16 cellular contexts compared by ENCODE assay signal in genomic region chr1:64844175-64844574, GRCh38.
DNase-seq lines count a peak whose midpoint lies in the region; ATAC-seq and TF ChIP-seq lines count a peak whose summit lies in the region.
"Had no signal": no experiment of that assay in that cellular context is flagged by ENCODE, and none has a peak within 500 bp of the region (broad histone marks: within the 10 kb centered on the region; RNA-seq: fewer than 3 reads in every experiment).

No MANE protein-coding gene starts in this region.

- H3K4me1 Mint-ChIP-seq in natural killer cell, result peaks cover 0 to 8% of the 10 kb centered on the region in 2 donors
- no peaks in the 10 kb centered on the region for H3K4me1 Mint-ChIP-seq in natural killer cell treated with Interleukin-12 subunit alpha and Interleukin-12 subunit beta and Interleukin-15 and Interleukin-18, amount 100 ng/mL, for 72 hours (ENCODE audit: low read depth in 2 of 2)
- H3K4me1 Mint-ChIP-seq in T-helper 17 cell, result peaks cover 5% of the 10 kb centered on the region
- H3K4me1 Mint-ChIP-seq in naive B cell, result peaks cover 10 to 34% (median 15%) of the 10 kb centered on the region in 3 donors
- peaks cover 16% of the 10 kb centered on the region for H3K4me1 Mint-ChIP-seq in chondrocyte (ENCODE audit: low read depth)

- H3K4me3 Mint-ChIP-seq in natural killer cell (no peak overlapping the region), T-helper 17 cell (no peak overlapping the region), naive B cell (no peak overlapping the region), chondrocyte (ENCODE audit: unreplicated experiment) (no peak overlapping the region)
- H3K4me3 Mint-ChIP-seq in natural killer cell treated with Interleukin-12 subunit alpha and Interleukin-12 subunit beta and Interleukin-15 and Interleukin-18, amount 100 ng/mL, for 72 hours, result no peak overlapping the region

- H3K9me3 Mint-ChIP-seq in natural killer cell (no peaks in the 10 kb centered on the region), naive B cell (no peaks in the 10 kb centered on the region), chondrocyte (ENCODE audit: low read depth) (no peaks in the 10 kb centered on the region)
- H3K9me3 Mint-ChIP-seq in natural killer cell treated with Interleukin-12 subunit alpha and Interleukin-12 subunit beta and Interleukin-15 and Interleukin-18, amount 100 ng/mL, for 72 hours, result no peaks in the 10 kb centered on the region

- peak overlapping the region; percentile 70 to 72 for H3K27ac Mint-ChIP-seq in natural killer cell
- H3K27ac Mint-ChIP-seq in natural killer cell treated with Interleukin-12 subunit alpha and Interleukin-12 subunit beta and Interleukin-15 and Interleukin-18, amount 100 ng/mL, for 72 hours, result no peak overlapping the region
- peak overlapping the region; percentile 49 for H3K27ac Mint-ChIP-seq in T-helper 17 cell
- H3K27ac Mint-ChIP-seq in naive B cell, result peak overlapping the region in 5 of 6 donors; percentile 63 to 88 (median 70)
- no peak overlapping the region for H3K27ac Mint-ChIP-seq in chondrocyte (ENCODE audit: unreplicated experiment)

- DNase-seq in natural killer cell, result no peak
- DNase-seq in natural killer cell treated with Interleukin-12 subunit alpha and Interleukin-12 subunit beta and Interleukin-15 and Interleukin-18, amount 100 ng/mL, for 72 hours (ENCODE audit: low spot score), result no peak
- DNase-seq in T-helper 17 cell, result no peak
- DNase-seq in naive B cell, result no peak
- DNase-seq in activated CD4-positive, alpha-beta T cell treated with anti-CD3 and anti-CD28 coated beads for 1 hour, result no peak
- DNase-seq in chondrocyte (ENCODE audit: low spot score), result no peak
- no peak for DNase-seq in NCI-H2196 (lab: John Stamatoyannopoulos, UW; ENCODE audit: unreplicated experiment)
- DNase-seq: Kasumi-1, NCI-H1694, NCI-H2081 treated with DMSO at 0.1 percent for 48 hours, NCI-H2171 treated with DMSO at 0.1 percent for 48 hours, NCI-H446, NCI-H526, OCI-M1, SJCRH30 had no signal

- TF ChIP-seq CTCF in natural killer cell (IDR thresholded peaks at IDR 0.05), result no peak
- no peak for TF ChIP-seq CTCF in chondrocyte (IDR thresholded peaks at IDR 0.05)

- H3K36me3 Mint-ChIP-seq in natural killer cell (peaks cover 14% of the 10 kb centered on the region), T-helper 17 cell (ENCODE audit: low read depth) (peaks cover 6% of the 10 kb centered on the region), naive B cell (peaks cover 22% of the 10 kb centered on the region in 2 donors), chondrocyte (ENCODE audit: low read depth) (peaks cover 41% of the 10 kb centered on the region)
- H3K36me3 Mint-ChIP-seq in natural killer cell treated with Interleukin-12 subunit alpha and Interleukin-12 subunit beta and Interleukin-15 and Interleukin-18, amount 100 ng/mL, for 72 hours, result peaks cover 11% of the 10 kb centered on the region

- intact Hi-C loops in natural killer cell (cut with micrococcal nuclease), result no loop called here

- no peaks in the 10 kb centered on the region for H3K27me3 Mint-ChIP-seq in natural killer cell (ENCODE audit: low read depth in 2 of 2)
- no peaks in the 10 kb centered on the region for H3K27me3 Mint-ChIP-seq in natural killer cell treated with Interleukin-12 subunit alpha and Interleukin-12 subunit beta and Interleukin-15 and Interleukin-18, amount 100 ng/mL, for 72 hours
- H3K27me3 Mint-ChIP-seq in T-helper 17 cell, result no peaks in the 10 kb centered on the region
- H3K27me3 Mint-ChIP-seq in naive B cell, result no peaks in the 10 kb centered on the region
- no peaks in the 10 kb centered on the region for H3K27me3 Mint-ChIP-seq in chondrocyte (ENCODE audit: low read depth)

- ATAC-seq in natural killer cell (no peak), T-helper 17 cell (no peak), naive B cell (ENCODE audit: low read depth in 2 of 2) (no peak)
- ATAC-seq in natural killer cell treated with Interleukin-12 subunit alpha and Interleukin-12 subunit beta and Interleukin-15 and Interleukin-18, amount 100 ng/mL, for 72 hours, result no peak

- H3K9me3 ChIP-seq in T-helper 17 cell (ENCODE audit: control insufficient read depth, low read length, poor library complexity, severe bottlenecking), result no peaks in the 10 kb centered on the region
- H3K9me3 ChIP-seq: BLaER1, SJCRH30 had no signal

Comparison
In these comparisons a context has a peak if more than half of its experiments do, and no peak if none do; other contexts are left out.
1. H3K27ac Mint-ChIP-seq: peak in natural killer cell (2 of 2), T-helper 17 cell (single experiment) and naive B cell (5 of 6); none in natural killer cell treated with Interleukin-12 subunit alpha and Interleukin-12 subunit beta and Interleukin-15 and Interleukin-18, amount 100 ng/mL, for 72 hours (0 of 2) and chondrocyte (single experiment).